Comparison of ENCODE assay signal across 22 cellular contexts in genomic region chr20:63680427-63680826, GRCh38. TPM values are rescaled to one million over a fixed set of nuclear protein-coding genes. Genes with fewer than 3 reads are reported as not detected.
"Had no signal": no experiment of that assay in that cellular context is flagged by ENCODE, and none has a peak within 500 bp of the region (broad histone marks: within the 10 kb centered on the region; RNA-seq: fewer than 3 reads in every experiment).

No MANE protein-coding gene starts in this region.

- H3K27ac Mint-ChIP-seq: activated naive CD4-positive, alpha-beta T cell treated with anti-CD3 and anti-CD28 coated beads, Interleukin-2, amount 50 U/mL, for 24 hours; naive B cell had no signal

- H3K27ac ChIP-seq: brain microvascular endothelial cell, foreskin keratinocyte, lower lobe of right lung, uterus, WERI-Rb-1 had no signal

- ATAC-seq: foreskin keratinocyte; lower lobe of right lung; sciatic nerve; stimulated activated effector memory CD8-positive, alpha-beta T cell treated with anti-CD3 and anti-CD28 coated beads, Interleukin-12 subunit alpha, Interleukin-12 subunit beta, amount 100 ng/mL, for 72 hours had no signal

- H3K27me3 Mint-ChIP-seq: activated naive CD4-positive, alpha-beta T cell treated with anti-CD3 and anti-CD28 coated beads, Interleukin-2, amount 50 U/mL, for 24 hours; dendritic cell treated with granulocyte-macrophage colony-stimulating factor and Interleukin-4, amounts not matched to agents 40 ng/mL and 50 ng/mL, for 4 days; naive B cell had no signal

- DNase-seq: activated CD4-positive, alpha-beta T cell treated with anti-CD3 and anti-CD28 coated beads, Interleukin-2, amount 50 U/mL, for 1 hour; activated CD4-positive, CD25-positive, alpha-beta regulatory T cell treated with anti-CD3 and anti-CD28 coated beads, Interleukin-2, amount 50 U/mL, for 72 hours; activated gamma-delta T cell treated with Interleukin-2 at 50 U/mL for 16 hours; activated T-cell treated with anti-CD3 and anti-CD28 coated beads, Interleukin-2, amount 50 U/mL, for 1 hour; brain microvascular endothelial cell; caudate nucleus; effector CD8-positive, alpha-beta T cell; erythroblast; foreskin keratinocyte; lower lobe of right lung; naive B cell; small intestine; stimulated activated CD4-positive, alpha-beta T cell treated with anti-CD3 and anti-CD28 coated beads, Interleukin-2, amount 100 ng/mL, for 24 hours; trophoblast cell; uterus; WERI-Rb-1 had no signal

- H3K36me3 Mint-ChIP-seq: activated naive CD4-positive, alpha-beta T cell treated with anti-CD3 and anti-CD28 coated beads, Interleukin-2, amount 50 U/mL, for 24 hours had no signal

- H3K4me3 ChIP-seq: lower lobe of right lung, uterus had no signal

- H3K36me3 ChIP-seq: uterus had no signal

- H3K4me3 Mint-ChIP-seq: activated naive CD4-positive, alpha-beta T cell treated with anti-CD3 and anti-CD28 coated beads, Interleukin-2, amount 50 U/mL, for 24 hours; dendritic cell treated with granulocyte-macrophage colony-stimulating factor and Interleukin-4, amounts not matched to agents 40 ng/mL and 50 ng/mL, for 4 days; naive B cell; stimulated activated effector memory CD8-positive, alpha-beta T cell treated with anti-CD3 and anti-CD28 coated beads, Interleukin-12 subunit alpha, Interleukin-12 subunit beta, amount 100 ng/mL, for 72 hours had no signal

- H3K4me1 Mint-ChIP-seq: naive B cell had no signal

- H3K9me3 ChIP-seq: lower lobe of right lung, uterus had no signal

- H3K27me3 ChIP-seq: brain microvascular endothelial cell, foreskin keratinocyte, uterus had no signal

- H3K9me3 Mint-ChIP-seq: activated naive CD4-positive, alpha-beta T cell treated with anti-CD3 and anti-CD28 coated beads, Interleukin-2, amount 50 U/mL, for 24 hours; dendritic cell treated with granulocyte-macrophage colony-stimulating factor and Interleukin-4, amounts not matched to agents 40 ng/mL and 50 ng/mL, for 4 days; naive B cell; stimulated activated effector memory CD8-positive, alpha-beta T cell treated with anti-CD3 and anti-CD28 coated beads, Interleukin-12 subunit alpha, Interleukin-12 subunit beta, amount 100 ng/mL, for 72 hours had no signal

RNA-seq across cellular contexts. Expression of gene TNFRSF6B, which starts 16.0 kb away (rescaled TPM):
- total RNA-seq: occipital lobe; T-helper 2 cell treated with Interferon-gamma antibody and Interleukin-4, amounts not matched to agents 100 ng/mL and 5 ng/mL, for 36 hours had no signal
